17 cellular contexts compared by ENCODE assay signal in genomic region chr17:36727577-36727976, GRCh38.
A peak's percentile ranks its signal among the peaks of the same experiment; 100 is the strongest.
DNase-seq lines count a peak whose midpoint lies in the region; ATAC-seq and TF ChIP-seq lines count a peak whose summit lies in the region.
"Had no signal": no experiment of that assay in that cellular context is flagged by ENCODE, and none has a peak within 500 bp of the region (broad histone marks: within the 10 kb centered on the region; RNA-seq: fewer than 3 reads in every experiment).

No MANE protein-coding gene starts in this region.

- H3K4me1 Mint-ChIP-seq in activated T-cell treated with anti-CD3 and anti-CD28 coated beads, Interleukin-2, amount 50 U/mL, for 72 hours (ENCODE audit: low read depth): peaks cover 53% of the 10 kb centered on the region
- peaks cover 28% of the 10 kb centered on the region for H3K4me1 Mint-ChIP-seq in activated naive CD8-positive, alpha-beta T cell treated with anti-CD3 and anti-CD28 coated beads, Interleukin-2, amount 10 ng/mL, durations not matched to agents 7 days and 5 days

- POLR2A ChIA-PET in activated naive CD8-positive, alpha-beta T cell treated with anti-CD3 and anti-CD28 coated beads, Interleukin-2, amount 10 ng/mL, durations not matched to agents 7 days and 5 days (lab: Charles Lee): no interaction called here

- DNase-seq in activated T-cell treated with anti-CD3 and anti-CD28 coated beads, Interleukin-2, amount 50 U/mL, for 72 hours: no peak
- DNase-seq in activated T-cell treated with anti-CD3 and anti-CD28 coated beads, Interleukin-2, amount 50 U/mL, for 48 hours: no peak
- DNase-seq in activated naive CD8-positive, alpha-beta T cell treated with anti-CD3 and anti-CD28 coated beads, Interleukin-2, amount 10 ng/mL, durations not matched to agents 7 days and 5 days: peak; percentile 34
- DNase-seq in activated CD8-positive, alpha-beta memory T cell treated with anti-CD3 and anti-CD28 coated beads, Interleukin-2, amount 50 U/mL, for 4 hours: no peak
- no peak for DNase-seq in HuH-7.5 (ENCODE audit: low spot score)
- DNase-seq in left ventricle myocardium superior: no peak
- DNase-seq: Caco-2, foreskin melanocyte, GDM1, mucosa of descending colon, NCI-H1048, NCI-H2107 had no signal

- H3K79me2 ChIP-seq in parathyroid adenoma: no peaks in the 10 kb centered on the region

- TF ChIP-seq CTCF in parathyroid adenoma (IDR thresholded peaks at IDR 0.05): no peak

- peak overlapping the region; percentile 35 for H3K27ac Mint-ChIP-seq in activated T-cell treated with anti-CD3 and anti-CD28 coated beads, Interleukin-2, amount 50 U/mL, for 72 hours
- peak overlapping the region; percentile 31 for H3K27ac Mint-ChIP-seq in activated naive CD8-positive, alpha-beta T cell treated with anti-CD3 and anti-CD28 coated beads, Interleukin-2, amount 10 ng/mL, durations not matched to agents 7 days and 5 days

- ATAC-seq in activated T-cell treated with anti-CD3 and anti-CD28 coated beads, Interleukin-2, amount 50 U/mL, for 72 hours (replicated peaks in 1 of 2): no peak
- no peak for ATAC-seq in activated naive CD8-positive, alpha-beta T cell treated with anti-CD3 and anti-CD28 coated beads, Interleukin-2, amount 10 ng/mL, durations not matched to agents 7 days and 5 days (ENCODE audit: low read depth)
- ATAC-seq in left ventricle myocardium superior: no peak
- ATAC-seq: left lobe of liver, mucosa of descending colon had no signal

- peaks cover 48% of the 10 kb centered on the region for H3K27me3 ChIP-seq in HUES6 (ENCODE audit: control insufficient read depth, insufficient read depth, low read length)
- no peaks in the 10 kb centered on the region for H3K27me3 ChIP-seq in parathyroid adenoma (ENCODE audit: control insufficient read depth, insufficient read depth, low read length)

- H3K4me3 ChIP-seq in HUES6 (ENCODE audit: low read depth, low read length): no peak overlapping the region; the same call in 1 of the 2 replicates
- no peak overlapping the region for H3K4me3 ChIP-seq in parathyroid adenoma (ENCODE audit: low read depth, low read length)
- H3K4me3 ChIP-seq: mucosa of descending colon had no signal

- H3K4me2 ChIP-seq in parathyroid adenoma (ENCODE audit: low read length): no peak overlapping the region

- H3K9me3 ChIP-seq in HUES6 (ENCODE audit: control insufficient read depth, insufficient read depth, low read depth, low read length) (no peaks in the 10 kb centered on the region), parathyroid adenoma (ENCODE audit: control insufficient read depth, low read length) (no peaks in the 10 kb centered on the region)
- H3K9me3 ChIP-seq: Caco-2, mucosa of descending colon had no signal

- H3K36me3 Mint-ChIP-seq in activated T-cell treated with anti-CD3 and anti-CD28 coated beads, Interleukin-2, amount 50 U/mL, for 72 hours (ENCODE audit: insufficient read depth in 2 of 2): no peaks in the 10 kb centered on the region
- H3K36me3 Mint-ChIP-seq in activated naive CD8-positive, alpha-beta T cell treated with anti-CD3 and anti-CD28 coated beads, Interleukin-2, amount 10 ng/mL, durations not matched to agents 7 days and 5 days: no peaks in the 10 kb centered on the region
- H3K36me3 Mint-ChIP-seq: activated naive CD4-positive, alpha-beta T cell treated with anti-CD3 and anti-CD28 coated beads, Interleukin-2, amount 50 U/mL, for 72 hours had no signal

- intact Hi-C loops in left ventricle myocardium superior (cut with micrococcal nuclease): no loop called here

- H3K27ac ChIP-seq in HUES6 (ENCODE audit: low read depth, low read length): no peak overlapping the region
- H3K27ac ChIP-seq in parathyroid adenoma: no peak overlapping the region
- H3K27ac ChIP-seq: epithelial cell of prostate had no signal

- H3K36me3 ChIP-seq in HUES6 (ENCODE audit: control insufficient read depth, insufficient read depth, low read length) (no peaks in the 10 kb centered on the region), parathyroid adenoma (ENCODE audit: control insufficient read depth, insufficient read depth, low read length) (no peaks in the 10 kb centered on the region)

- H3K9ac ChIP-seq in HUES6 (ENCODE audit: low read length) (peak overlapping the region; percentile 42), parathyroid adenoma (no peak overlapping the region)

- peaks cover 18% of the 10 kb centered on the region for H3K27me3 Mint-ChIP-seq in activated T-cell treated with anti-CD3 and anti-CD28 coated beads, Interleukin-2, amount 50 U/mL, for 72 hours (ENCODE audit: low read depth)
- H3K27me3 Mint-ChIP-seq in activated naive CD8-positive, alpha-beta T cell treated with anti-CD3 and anti-CD28 coated beads, Interleukin-2, amount 10 ng/mL, durations not matched to agents 7 days and 5 days: peaks cover 30% of the 10 kb centered on the region

- no peaks in the 10 kb centered on the region for H3K9me3 Mint-ChIP-seq in activated T-cell treated with anti-CD3 and anti-CD28 coated beads, Interleukin-2, amount 50 U/mL, for 72 hours
- no peaks in the 10 kb centered on the region for H3K9me3 Mint-ChIP-seq in activated naive CD8-positive, alpha-beta T cell treated with anti-CD3 and anti-CD28 coated beads, Interleukin-2, amount 10 ng/mL, durations not matched to agents 7 days and 5 days
- H3K9me3 Mint-ChIP-seq: activated naive CD4-positive, alpha-beta T cell treated with anti-CD3 and anti-CD28 coated beads, Interleukin-2, amount 50 U/mL, for 72 hours had no signal

- H3K4me1 ChIP-seq in HUES6 (ENCODE audit: control insufficient read depth, insufficient read depth, low read length) (peaks cover 58% of the 10 kb centered on the region), parathyroid adenoma (peaks cover 34% of the 10 kb centered on the region)
- H3K4me1 ChIP-seq: Caco-2 had no signal

- H2AFZ ChIP-seq in parathyroid adenoma: peak overlapping the region; percentile 74

- H3K4me3 Mint-ChIP-seq in activated T-cell treated with anti-CD3 and anti-CD28 coated beads, Interleukin-2, amount 50 U/mL, for 72 hours: peak overlapping the region; percentile 66 to 70
- peak overlapping the region; percentile 12 for H3K4me3 Mint-ChIP-seq in activated naive CD8-positive, alpha-beta T cell treated with anti-CD3 and anti-CD28 coated beads, Interleukin-2, amount 10 ng/mL, durations not matched to agents 7 days and 5 days
